In genomic region chr5:72199681-72200080, GRCh38 we compare ENCODE assay signal across 20 cellular contexts.
DNase-seq lines count a peak whose midpoint lies in the region; FAIRE-seq and TF ChIP-seq lines count a peak whose summit lies in the region.
"Had no signal": no experiment of that assay in that cellular context is flagged by ENCODE, and none has a peak within 500 bp of the region (broad histone marks: within the 10 kb centered on the region; RNA-seq: fewer than 3 reads in every experiment).

No MANE protein-coding gene starts in this region.

- H3K9me3 Mint-ChIP-seq in astrocyte (ENCODE audit: unreplicated experiment) = no peaks in the 10 kb centered on the region
- no peaks in the 10 kb centered on the region for H3K9me3 Mint-ChIP-seq in chondrocyte (ENCODE audit: low read depth)
- peaks cover 28% of the 10 kb centered on the region for H3K9me3 Mint-ChIP-seq in neural crest cell
- H3K9me3 Mint-ChIP-seq: CD4-positive, alpha-beta T cell had no signal

- no peak for FAIRE-seq in astrocyte (lab: Jason Lieb, UNC)
- FAIRE-seq: A204.1, GM12892, GM18507, HTR-8/SVneo had no signal

- H2AFZ ChIP-seq in astrocyte (ENCODE audit: low read depth, low read length) (no peak overlapping the region), OCI-LY7 (ENCODE audit: low read length) (no peak overlapping the region)

- H3K36me3 Mint-ChIP-seq in astrocyte (ENCODE audit: low read depth, unreplicated experiment) (peaks cover 79% of the 10 kb centered on the region), chondrocyte (ENCODE audit: low read depth) (peaks cover 89% of the 10 kb centered on the region), neural crest cell (ENCODE audit: low read depth) (peaks cover 79% of the 10 kb centered on the region)

- H3K79me2 ChIP-seq in astrocyte (ENCODE audit: insufficient read depth, low read length) (peaks cover 94% of the 10 kb centered on the region), OCI-LY7 (ENCODE audit: insufficient read depth, low read depth, low read length) (no peaks in the 10 kb centered on the region)

- POLR2A ChIA-PET in A673 (lab: Charles Lee; ENCODE audit: low non-redundant PET) = no interaction called here
- POLR2A ChIA-PET in OCI-LY7 (lab: Charles Lee) = no interaction called here

- TF ChIP-seq CTCF in astrocyte (IDR thresholded peaks at IDR 0.05; ENCODE audit: insufficient read depth, low read depth, low read length) (no peak), chondrocyte (IDR thresholded peaks at IDR 0.05) (no peak), neural crest cell (conservative IDR thresholded peaks at IDR 0.05) (no peak), A673 (conservative IDR thresholded peaks at IDR 0.05; ENCODE audit: low read depth, low read length) (no peak), OCI-LY7 (conservative IDR thresholded peaks at IDR 0.05; ENCODE audit: low read length) (no peak)

- H3K27me3 ChIP-seq in astrocyte (ENCODE audit: insufficient read depth, low read length) (no peaks in the 10 kb centered on the region), A673 (replicated peaks; ENCODE audit: insufficient read depth, low read depth, low read length, poor library complexity) (no peaks in the 10 kb centered on the region)

- intact Hi-C loops in A673 (cut with micrococcal nuclease; ENCODE audit: unreplicated experiment) = no loop called here
- intact Hi-C loops in OCI-LY7 (cut with micrococcal nuclease; ENCODE audit: unreplicated experiment) = loop anchor here (5.0 kb wide), 1 partner anchor 48 kb away; no protein-coding TSS in a partner anchor

- no TSS peak for BruUV-seq in A673 (replicated peaks; lab: Mats Ljungman, UMichigan)
- no TSS peak for BruUV-seq in OCI-LY7 (replicated peaks; lab: Mats Ljungman, UMichigan)

- DNase-seq in astrocyte (ENCODE audit: low read depth) (no peak), chondrocyte (ENCODE audit: low spot score) (no peak), neural crest cell (ENCODE audit: low read depth, low spot score) (no peak), A673 (ENCODE audit: low spot score) (no peak), OCI-LY7 (ENCODE audit: low spot score) (no peak)
- DNase-seq in stimulated activated naive CD4-positive, alpha-beta T cell treated with Interleukin-2 at 50 U/mL for 16 hours (lab: John Stamatoyannopoulos, UW) = no peak
- DNase-seq: AML-193; Caco-2; CD4-positive, alpha-beta T cell; DMS153; DMS79; GDM1; GOT3; H7; IMR-90 had no signal

- CTCF ChIA-PET in A673 (lab: Charles Lee) (no interaction called here), OCI-LY7 (lab: Charles Lee; ENCODE audit: unreplicated experiment) (no interaction called here)

- H3K27ac ChIP-seq in astrocyte (ENCODE audit: low read depth, low read length) = no peak overlapping the region
- H3K27ac ChIP-seq in A673 (ENCODE audit: low read depth, low read length, poor library complexity, severe bottlenecking) = no peak overlapping the region
- H3K27ac ChIP-seq in OCI-LY7 (ENCODE audit: low read depth, low read length, poor library complexity, severe bottlenecking) = no peak overlapping the region
- H3K27ac ChIP-seq: C4-2B had no signal

- H3K4me2 ChIP-seq in astrocyte (ENCODE audit: low read length) (no peak overlapping the region), OCI-LY7 (ENCODE audit: low read length) (no peak overlapping the region)

- H3K36me3 ChIP-seq in astrocyte (ENCODE audit: insufficient read depth, low read length) = peaks cover 87% of the 10 kb centered on the region
- H3K36me3 ChIP-seq in A673 (ENCODE audit: insufficient read depth, low read length, poor library complexity, severe bottlenecking) = peaks cover 70% of the 10 kb centered on the region
- no peaks in the 10 kb centered on the region for H3K36me3 ChIP-seq in OCI-LY7 (ENCODE audit: insufficient read depth, low read length)

- no peak overlapping the region for H3K9ac ChIP-seq in astrocyte (ENCODE audit: low read length)

- no peaks in the 10 kb centered on the region for H3K9me2 ChIP-seq in OCI-LY7 (ENCODE audit: insufficient read depth, low read length)

- peaks cover 91% of the 10 kb centered on the region for H4K20me1 ChIP-seq in astrocyte (ENCODE audit: insufficient read depth, low read length)
- no peaks in the 10 kb centered on the region for H4K20me1 ChIP-seq in OCI-LY7 (ENCODE audit: insufficient read depth, low read length)

- H3K4me1 ChIP-seq in astrocyte (ENCODE audit: insufficient read depth, low read length) (peaks cover 12% of the 10 kb centered on the region), A673 (ENCODE audit: insufficient read depth, low read length, poor library complexity, severe bottlenecking) (peaks cover 14% of the 10 kb centered on the region), OCI-LY7 (ENCODE audit: insufficient read depth, low read length, poor library complexity, severe bottlenecking) (peaks cover 8% of the 10 kb centered on the region)
- H3K4me1 ChIP-seq: Caco-2 had no signal

- H3K4me3 ChIP-seq in astrocyte (ENCODE audit: insufficient read depth, low read depth, low read length) (no peak overlapping the region), A673 (ENCODE audit: low read depth, low read length, poor library complexity, severe bottlenecking) (no peak overlapping the region), OCI-LY7 (ENCODE audit: low read depth, low read length, poor library complexity, severe bottlenecking) (no peak overlapping the region)

- H3K9me3 ChIP-seq in astrocyte (ENCODE audit: insufficient read depth, low read depth, low read length) (no peaks in the 10 kb centered on the region), A673 (ENCODE audit: low read depth, low read length, poor library complexity, severe bottlenecking) (no peaks in the 10 kb centered on the region), OCI-LY7 (ENCODE audit: low read length) (no peaks in the 10 kb centered on the region)
- H3K9me3 ChIP-seq: Caco-2 had no signal

- peaks cover 17% of the 10 kb centered on the region for H3K4me1 Mint-ChIP-seq in astrocyte (ENCODE audit: low read depth, unreplicated experiment)
- H3K4me1 Mint-ChIP-seq in chondrocyte (ENCODE audit: low read depth) = peaks cover 39% of the 10 kb centered on the region
- no peaks in the 10 kb centered on the region for H3K4me1 Mint-ChIP-seq in neural crest cell

- H3K27ac Mint-ChIP-seq in astrocyte (ENCODE audit: unreplicated experiment) = peak overlapping the region; percentile 48
- H3K27ac Mint-ChIP-seq in chondrocyte (ENCODE audit: unreplicated experiment) = peak overlapping the region; percentile 69
- H3K27ac Mint-ChIP-seq in neural crest cell (ENCODE audit: unreplicated experiment) = peak overlapping the region; percentile 37
- H3K27ac Mint-ChIP-seq: CD4-positive, alpha-beta T cell had no signal

- H3K27me3 Mint-ChIP-seq in astrocyte (ENCODE audit: low read depth, unreplicated experiment) = no peaks in the 10 kb centered on the region
- no peaks in the 10 kb centered on the region for H3K27me3 Mint-ChIP-seq in chondrocyte (ENCODE audit: low read depth)
- no peaks in the 10 kb centered on the region for H3K27me3 Mint-ChIP-seq in neural crest cell (ENCODE audit: low read depth)

- H3K4me3 Mint-ChIP-seq in astrocyte (ENCODE audit: unreplicated experiment) (no peak overlapping the region), chondrocyte (ENCODE audit: unreplicated experiment) (no peak overlapping the region), neural crest cell (no peak overlapping the region)
- H3K4me3 Mint-ChIP-seq: CD4-positive, alpha-beta T cell had no signal
